ENCODE assay signal across 20 cellular contexts in the genomic region with DNA sequence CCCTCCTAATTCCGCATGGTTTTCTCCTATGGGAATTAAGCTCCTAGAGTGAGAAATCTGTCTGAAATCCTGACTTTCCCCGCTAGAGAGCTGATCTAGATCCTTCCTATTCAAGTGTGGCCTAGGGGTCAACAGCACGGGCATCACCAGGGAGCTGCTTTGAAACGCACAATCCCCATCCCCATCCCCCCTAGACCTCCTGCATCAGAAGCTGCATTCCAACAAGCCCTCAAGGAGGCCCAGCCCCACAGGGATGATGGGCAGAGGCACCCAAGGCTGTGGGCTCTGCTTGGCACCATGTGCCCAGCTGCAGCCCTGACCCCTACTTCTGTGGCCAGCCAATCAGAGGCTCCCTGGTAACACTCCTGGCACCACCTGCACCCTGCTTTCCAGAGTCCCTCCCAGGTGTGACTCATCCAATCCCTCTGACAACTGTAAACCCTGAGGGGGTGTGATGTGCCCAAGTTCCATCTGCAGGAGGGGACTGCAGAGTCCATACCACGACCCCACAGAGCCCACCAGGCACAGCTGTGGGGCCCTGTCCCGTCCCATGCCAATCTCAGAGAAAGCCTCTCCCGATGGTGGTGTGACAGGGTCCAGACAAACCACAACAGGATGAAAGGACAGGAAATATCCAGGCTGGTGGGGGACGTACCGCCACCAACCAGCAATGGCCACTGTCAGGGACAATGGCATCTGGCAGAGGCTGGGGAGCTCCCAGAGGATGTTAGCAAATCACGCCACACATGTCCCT. TPM values are rescaled to one million over a fixed set of nuclear protein-coding genes. Genes with fewer than 3 reads are reported as not detected.
A peak's percentile ranks its signal among the peaks of the same experiment; 100 is the strongest.
DNase-seq lines count a peak whose midpoint lies in the region; FAIRE-seq and TF ChIP-seq lines count a peak whose summit lies in the region.
"Had no signal": no experiment of that assay in that cellular context is flagged by ENCODE, and none has a peak within 500 bp of the region (broad histone marks: within the 10 kb centered on the region; RNA-seq: fewer than 3 reads in every experiment).

No MANE protein-coding gene starts in this region.

- H3K4me3 ChIP-seq in bronchial epithelial cell (ENCODE audit: low read depth, low read length) (no peak overlapping the region), osteoblast (ENCODE audit: insufficient read depth, low read length) (no peak overlapping the region)
- no peak overlapping the region for H3K4me3 ChIP-seq in CD8-positive, alpha-beta memory T cell (ENCODE audit: low read length)
- H3K4me3 ChIP-seq: left lung, upper lobe of left lung had no signal

- H3K27ac Mint-ChIP-seq in HFFc6 = no peak overlapping the region
- peak overlapping the region in 3 of 8 donors; percentile 18 to 62 (median 52) for H3K27ac Mint-ChIP-seq in CD8-positive, alpha-beta memory T cell
- H3K27ac Mint-ChIP-seq: stimulated activated naive CD8-positive, alpha-beta T cell treated with anti-CD3 and anti-CD28 coated beads, Interleukin-15, amount 100 ng/mL, for 72 hours had no signal

- CTCF ChIA-PET in CD8-positive, alpha-beta memory T cell (lab: Charles Lee) = interaction anchor here (0.9 kb wide), 1 partner anchor 37 kb away, joined by 3 read pairs; the partner anchor contains the start of gene MED26

- H4K20me1 ChIP-seq in osteoblast (ENCODE audit: insufficient read depth, low read length) = peaks cover 93% of the 10 kb centered on the region

- H2AFZ ChIP-seq in osteoblast (ENCODE audit: low read length) = no peak overlapping the region

- no peak overlapping the region for H3K4me2 ChIP-seq in osteoblast (ENCODE audit: insufficient read depth, low read length)

- no peaks in the 10 kb centered on the region for H3K36me3 Mint-ChIP-seq in HFFc6 (ENCODE audit: low read depth)
- H3K36me3 Mint-ChIP-seq in CD8-positive, alpha-beta memory T cell = no peaks in the 10 kb centered on the region

- H3K79me2 ChIP-seq in osteoblast (ENCODE audit: insufficient read depth, low read length) = peaks cover 99% of the 10 kb centered on the region

- H3K4me1 ChIP-seq in osteoblast (ENCODE audit: insufficient read depth, low read length) = peaks cover 15% of the 10 kb centered on the region
- peaks cover 68% of the 10 kb centered on the region for H3K4me1 ChIP-seq in CD8-positive, alpha-beta memory T cell (ENCODE audit: insufficient read depth, low read length)

- H3K27me3 Mint-ChIP-seq in HFFc6 (ENCODE audit: insufficient read depth) = no peaks in the 10 kb centered on the region
- no peaks in the 10 kb centered on the region for H3K27me3 Mint-ChIP-seq in CD8-positive, alpha-beta memory T cell
- H3K27me3 Mint-ChIP-seq: stimulated activated naive CD8-positive, alpha-beta T cell treated with anti-CD3 and anti-CD28 coated beads, Interleukin-15, amount 100 ng/mL, for 72 hours had no signal

- H3K36me3 ChIP-seq in bronchial epithelial cell (ENCODE audit: control insufficient read depth, insufficient read depth, low read length) (no peaks in the 10 kb centered on the region), osteoblast (ENCODE audit: insufficient read depth, low read length) (no peaks in the 10 kb centered on the region)
- no peaks in the 10 kb centered on the region for H3K36me3 ChIP-seq in CD8-positive, alpha-beta memory T cell (ENCODE audit: insufficient read depth, low read length)
- H3K36me3 ChIP-seq: left lung, upper lobe of left lung had no signal

- H3K27me3 ChIP-seq in bronchial epithelial cell (ENCODE audit: control insufficient read depth, insufficient read depth, low read length) (no peaks in the 10 kb centered on the region), osteoblast (ENCODE audit: insufficient read depth, low read length) (no peaks in the 10 kb centered on the region)
- no peaks in the 10 kb centered on the region for H3K27me3 ChIP-seq in CD8-positive, alpha-beta memory T cell (ENCODE audit: insufficient read depth, low read length, poor library complexity, severe bottlenecking)
- H3K27me3 ChIP-seq: left lung, upper lobe of left lung had no signal

- H3K9me3 ChIP-seq in osteoblast (ENCODE audit: low read depth, low read length) = no peaks in the 10 kb centered on the region
- no peaks in the 10 kb centered on the region for H3K9me3 ChIP-seq in CD8-positive, alpha-beta memory T cell (ENCODE audit: low read length)
- H3K9me3 ChIP-seq: left lung, upper lobe of left lung had no signal

- no peaks in the 10 kb centered on the region for H3K9me3 Mint-ChIP-seq in HFFc6
- H3K9me3 Mint-ChIP-seq in CD8-positive, alpha-beta memory T cell = no peaks in the 10 kb centered on the region
- H3K9me3 Mint-ChIP-seq: CD14-positive monocyte; stimulated activated naive CD8-positive, alpha-beta T cell treated with anti-CD3 and anti-CD28 coated beads, Interleukin-15, amount 100 ng/mL, for 72 hours had no signal

- no peak overlapping the region for H3K4me3 Mint-ChIP-seq in HFFc6
- H3K4me3 Mint-ChIP-seq in CD8-positive, alpha-beta memory T cell = no peak overlapping the region
- H3K4me3 Mint-ChIP-seq: CD14-positive monocyte; stimulated activated naive CD8-positive, alpha-beta T cell treated with anti-CD3 and anti-CD28 coated beads, Interleukin-15, amount 100 ng/mL, for 72 hours had no signal

- peaks cover 50% of the 10 kb centered on the region for H3K4me1 Mint-ChIP-seq in HFFc6 (ENCODE audit: low read depth)
- peaks cover 69 to 93% (median 85%) of the 10 kb centered on the region in 3 donors for H3K4me1 Mint-ChIP-seq in CD8-positive, alpha-beta memory T cell

- POLR2A ChIA-PET in CD8-positive, alpha-beta memory T cell (lab: Charles Lee) = no interaction called here

- intact Hi-C loops in posterior cingulate gyrus (cut with DNase I) = loop anchor here (5.0 kb wide), 1 partner anchor 35 kb away; the partner anchor contains the start of gene MED26

- DNase-seq in DMS53 (lab: John Stamatoyannopoulos, UW) (peak; percentile 5), DMS53 treated with DMSO at 0.1 percent for 48 hours (lab: John Stamatoyannopoulos, UW; ENCODE audit: unreplicated experiment) (no peak), NCI-H226 (peak; percentile 53), bronchial epithelial cell (ENCODE audit: low read depth) (peak; percentile 61), osteoblast (ENCODE audit: insufficient read length, low spot score, missing footprints) (peak; percentile 67), HFFc6 (no peak), posterior cingulate gyrus (no peak)
- no peak for DNase-seq in CD8-positive, alpha-beta memory T cell
- DNase-seq: activated CD4-positive, CD25-positive, alpha-beta regulatory T cell treated with anti-CD3 and anti-CD28 coated beads, Interleukin-2, amount 50 U/mL, for 72 hours; activated effector memory CD4-positive, alpha-beta T cell treated with anti-CD3 and anti-CD28 coated beads, Interleukin-2, amount 50 U/mL, for 16 hours; amniotic stem cell; KG1; NCI-H1417; occipital lobe; SIG-M5; stimulated activated naive CD8-positive, alpha-beta T cell treated with anti-CD3 and anti-CD28 coated beads, Interleukin-15, amount 100 ng/mL, for 72 hours; upper lobe of left lung had no signal

- no peak for FAIRE-seq in bronchial epithelial cell (lab: Jason Lieb, UNC)

- TF ChIP-seq CTCF in bronchial epithelial cell (IDR thresholded peaks at IDR 0.05; ENCODE audit: insufficient read depth, low read length, severe bottlenecking) (no peak), osteoblast (IDR thresholded peaks at IDR 0.05; ENCODE audit: extremely low read depth, low read depth, low read length) (no peak), HFFc6 (IDR thresholded peaks at IDR 0.05) (no peak)

- no peak overlapping the region for H3K27ac ChIP-seq in osteoblast (ENCODE audit: low read depth, low read length)
- H3K27ac ChIP-seq in CD8-positive, alpha-beta memory T cell (ENCODE audit: low read depth, low read length) = no peak overlapping the region
- H3K27ac ChIP-seq: 22Rv1, left lung, upper lobe of left lung had no signal

RNA-seq across cellular contexts. Expression of gene SLC35E1, which starts 19.8 kb away (rescaled TPM):
- 24.7 and 26.1 TPM in 2 replicates for total RNA-seq in bronchial epithelial cell
- total RNA-seq in osteoblast = 38.0 and 41.5 TPM in 2 replicates
- 10 to 100 TPM; 44.2 to 67.1 (median 55.4) TPM for total RNA-seq in HFFc6 (2021; fragmentation: NEBNext Ultra II Directional; extraction: Animal tissue kit (Norgen Biotek cat#: 25700))
- total RNA-seq in CD8-positive, alpha-beta memory T cell = 10 to 100 TPM; 41.9 to 43.8 TPM
- polyA plus RNA-seq in CD8-positive, alpha-beta memory T cell = 30.6 TPM

RNA-seq across cellular contexts. Expression of gene MED26, which starts 36.0 kb away (rescaled TPM):
- total RNA-seq in bronchial epithelial cell (2.9 and 6.0 TPM in 2 replicates), osteoblast (5.8 and 6.5 TPM in 2 replicates)
- 1 to 10 TPM; 7.9 to 9.9 (median 8.8) TPM for total RNA-seq in HFFc6 (2021; fragmentation: NEBNext Ultra II Directional; extraction: Animal tissue kit (Norgen Biotek cat#: 25700))
- total RNA-seq in CD8-positive, alpha-beta memory T cell = 10 to 100 TPM; 14.7 to 17.1 TPM
- polyA plus RNA-seq in CD8-positive, alpha-beta memory T cell = 3.1 TPM

RNA-seq across cellular contexts. Expression of gene CHERP, which starts 49.7 kb away (rescaled TPM):
- total RNA-seq in bronchial epithelial cell (2.4 and 5.8 TPM in 2 replicates), osteoblast (5.8 and 6.5 TPM in 2 replicates)
- total RNA-seq in HFFc6 (2021; fragmentation: NEBNext Ultra II Directional; extraction: Animal tissue kit (Norgen Biotek cat#: 25700)) = 10 to 100 TPM; 30.4 to 38.5 (median 34.6) TPM
- 10 to 100 TPM; 73.1 to 74.2 TPM for total RNA-seq in CD8-positive, alpha-beta memory T cell
- polyA plus RNA-seq in CD8-positive, alpha-beta memory T cell = 20.3 TPM

Comparison
In these comparisons a context has a peak if more than half of its experiments do, and no peak if none do; other contexts are left out.
1. DNase-seq: peak in DMS53 (single experiment), NCI-H226 (single experiment), bronchial epithelial cell (single experiment) and osteoblast (single experiment); none in DMS53 treated with DMSO at 0.1 percent for 48 hours (single experiment), HFFc6 (single experiment), CD8-positive, alpha-beta memory T cell (0 of 5) and posterior cingulate gyrus (0 of 10).